ENCODE assay signal across 9 cellular contexts in the genomic region with DNA sequence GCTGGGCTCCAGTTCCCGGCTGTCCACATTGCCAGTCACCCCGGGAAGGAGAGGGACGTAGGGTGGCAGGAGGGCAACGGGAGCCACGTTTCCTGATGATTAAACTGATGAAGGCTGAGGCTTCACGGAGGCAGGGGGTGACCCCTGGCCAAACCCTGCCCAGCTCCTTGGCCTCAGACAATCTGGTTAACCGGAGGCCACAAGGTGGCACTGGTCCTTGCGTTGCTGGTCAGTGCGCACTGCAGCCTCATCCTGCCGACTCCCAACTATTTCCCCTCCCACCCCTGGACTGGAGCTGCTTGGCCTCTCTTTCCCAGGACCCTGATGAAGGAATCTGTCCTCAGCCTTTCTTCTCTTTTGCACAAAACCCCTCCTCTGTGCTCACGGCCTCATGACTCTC.
DNase-seq lines count a peak whose midpoint lies in the region; ATAC-seq, FAIRE-seq and TF ChIP-seq lines count a peak whose summit lies in the region.
"Had no signal": no experiment of that assay in that cellular context is flagged by ENCODE, and none has a peak within 500 bp of the region (broad histone marks: within the 10 kb centered on the region; RNA-seq: fewer than 3 reads in every experiment).

No MANE protein-coding gene starts in this region.

- TF ChIP-seq RAD21 in HepG2 (CRISPR knock-in tag; IDR thresholded peaks at IDR 0.05) = peak; percentile 54; the same call in 1 of the 2 replicates

- H3K9ac ChIP-seq in HepG2 (ENCODE audit: insufficient read depth, low read depth, low read length) = no peak overlapping the region

- H3K27ac ChIP-seq in HepG2 (ENCODE audit: extremely low read length, insufficient read depth, low read length) = no peak overlapping the region

- H3K36me3 ChIP-seq in HepG2 (replicated peaks in 1 of 2; ENCODE audit: control insufficient read depth in 1 of 2, insufficient read depth in 2 of 2, low read length in 2 of 2) = no peaks in the 10 kb centered on the region

- no peaks in the 10 kb centered on the region for H3K9me3 ChIP-seq in HepG2 (ENCODE audit: low read length)

- no peak for TF ChIP-seq POLR2A in HepG2 (IDR thresholded peaks at IDR 0.05; ENCODE audit: insufficient read depth in 1 of 2, low read depth in 2 of 2, low read length in 2 of 2)

- H4K20me1 ChIP-seq in HepG2 (ENCODE audit: insufficient read depth, low read length) = 0 out of 2 replicates have a peak, but pooled peaks cover 2% of the 10 kb centered on the region

- TF ChIP-seq CTCF in HepG2 (CRISPR knock-in tag; IDR thresholded peaks at IDR 0.05) = peak; percentile 75

- intact Hi-C loops in HepG2 (cut with micrococcal nuclease; ENCODE audit: unreplicated experiment) = loop anchor here (2.0 kb wide), 1 partner anchor 44 kb away; no protein-coding TSS in a partner anchor

- no peak overlapping the region for H3K4me2 ChIP-seq in HepG2 (ENCODE audit: low read depth, low read length)

- no peaks in the 10 kb centered on the region for H3K4me1 ChIP-seq in HepG2 (ENCODE audit: insufficient read depth, low read length)

- no peaks in the 10 kb centered on the region for H3K79me2 ChIP-seq in HepG2 (ENCODE audit: insufficient read depth, low read length)

- H3K4me3 ChIP-seq in HepG2 (replicated peaks in 1 of 3; ENCODE audit: insufficient read depth in 1 of 3, low read depth in 2 of 3, low read length in 3 of 3) = no peak overlapping the region

- 1% methylated on average over 9 of the region's 11 CpGs for WGBS in HepG2 (ENCODE audit: low lambda C conversion rate)

- no peak overlapping the region for H2AFZ ChIP-seq in HepG2 (ENCODE audit: low read length)

- TF ChIP-seq EP300 in HepG2 (IDR thresholded peaks at IDR 0.05; ENCODE audit: low read depth in 2 of 2, low read length in 2 of 2) (no peak), HepG2 (CRISPR knock-in tag; IDR thresholded peaks at IDR 0.05; ENCODE audit: borderline replicate concordance) (no peak)

- POLR2A ChIA-PET in HepG2 (lab: Yijun Ruan, JAX) = no interaction called here

- H3K27me3 ChIP-seq in HepG2 (ENCODE audit: control insufficient read depth in 1 of 2, insufficient read depth in 2 of 2, low read length in 2 of 2) = peaks cover 7 to 65% of the 10 kb centered on the region in 2 experiments; a peak in 4 of 5 replicates

- in situ Hi-C loops in HepG2 (cut with HindIII; ENCODE audit: extremely low pct_ligation_motif_present, low pct_unique_long_range_greater_than_20kb) = loop anchor here (5.0 kb wide), 1 partner anchor 43 kb away; no protein-coding TSS in a partner anchor

- ATAC-seq in HepG2 (peak; percentile 87), GM21423 (IDR thresholded peaks at IDR 0.05; ENCODE audit: unreplicated experiment) (no peak)

- no TSS peak for BruUV-seq in HepG2 (replicated peaks; lab: Mats Ljungman, UMichigan)

- no peak for FAIRE-seq in HepG2 (lab: Jason Lieb, UNC)

- CTCF ChIA-PET in HepG2 (lab: Yijun Ruan, JAX; ENCODE audit: low intra/inter-chr PET ratio, low total read pairs) = interaction anchor here (0.7 to 1.7 kb wide), 3 partner anchors 9 to 85 kb away, joined by 3 to 14 read pairs (median 3); no protein-coding TSS in a partner anchor

- DNase-seq in A172 (ENCODE audit: low spot score) = peak; percentile 54
- DNase-seq in HK-2 (ENCODE audit: unreplicated experiment) = peak; percentile 20
- peak; percentile 31 for DNase-seq in cerebellum (ENCODE audit: low spot score)
- DNase-seq in HepG2 (ENCODE audit: low spot score) = peak; percentile 28
- DNase-seq in NCI-H2227 (lab: John Stamatoyannopoulos, UW; ENCODE audit: unreplicated experiment) = no peak
- no peak for DNase-seq in NCI-H510A (lab: John Stamatoyannopoulos, UW)
- no peak for DNase-seq in MV-4-11 (lab: John Stamatoyannopoulos, UW)
- DNase-seq: naive B cell had no signal

TF ChIP-seq in HepG2, 621 proteins besides CTCF, POLR2A, EP300 and RAD21:
- TF ChIP-seq XRCC5 (optimal IDR thresholded peaks at IDR 0.05; ENCODE audit: low read length) = peak; percentile 39
- no peak for TF ChIP-seq ZFP82 (CRISPR knock-in tag; IDR thresholded peaks at IDR 0.05; ENCODE audit: borderline replicate concordance)
- no peak for TF ChIP-seq ZNF451 (CRISPR knock-in tag; IDR thresholded peaks at IDR 0.05)
- TF ChIP-seq GABPB1 (CRISPR knock-in tag; IDR thresholded peaks at IDR 0.05) = 0 out of 2 replicates have a peak, but pooled peaks have one; percentile 29
- TF ChIP-seq ONECUT2 (CRISPR knock-in tag; IDR thresholded peaks at IDR 0.05) = no peak
- no peak for TF ChIP-seq MATR3 (CRISPR knock-in tag; IDR thresholded peaks at IDR 0.05)
- TF ChIP-seq ZNF768 (CRISPR knock-in tag; IDR thresholded peaks at IDR 0.05) = 0 out of 2 replicates have a peak, but pooled peaks have one; percentile 15
- TF ChIP-seq ARID2 (CRISPR knock-in tag; IDR thresholded peaks at IDR 0.05; ENCODE audit: borderline replicate concordance) = no peak
- TF ChIP-seq STAG1 (CRISPR knock-in tag; IDR thresholded peaks at IDR 0.05) = peak; percentile 69
- TF ChIP-seq TEAD3 (CRISPR knock-in tag; optimal IDR thresholded peaks at IDR 0.05; ENCODE audit: borderline replicate concordance) = peak; percentile 11
- TF ChIP-seq, protein P1, sequence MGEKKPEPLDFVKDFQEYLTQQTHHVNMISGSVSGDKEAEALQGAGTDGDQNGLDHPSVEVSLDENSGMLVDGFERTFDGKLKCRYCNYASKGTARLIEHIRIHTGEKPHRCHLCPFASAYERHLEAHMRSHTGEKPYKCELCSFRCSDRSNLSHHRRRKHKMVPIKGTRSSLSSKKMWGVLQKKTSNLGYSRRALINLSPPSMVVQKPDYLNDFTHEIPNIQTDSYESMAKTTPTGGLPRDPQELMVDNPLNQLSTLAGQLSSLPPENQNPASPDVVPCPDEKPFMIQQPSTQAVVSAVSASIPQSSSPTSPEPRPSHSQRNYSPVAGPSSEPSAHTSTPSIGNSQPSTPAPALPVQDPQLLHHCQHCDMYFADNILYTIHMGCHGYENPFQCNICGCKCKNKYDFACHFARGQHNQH (CRISPR knock-in tag; IDR thresholded peaks at IDR 0.05) = no peak
- TF ChIP-seq SMC3 (IDR thresholded peaks at IDR 0.05; ENCODE audit: low read length) = peak; percentile 34
- no peak for TF ChIP-seq ZNF563 (CRISPR knock-in tag; IDR thresholded peaks at IDR 0.05)
- TF ChIP-seq ZNF589 (CRISPR knock-in tag; conservative IDR thresholded peaks at IDR 0.05) = no peak

Comparison
In these comparisons a context has a peak if more than half of its experiments do, and no peak if none do; other contexts are left out.
1. DNase-seq: peak in A172 (single experiment), HK-2 (single experiment), cerebellum (single experiment) and HepG2 (single experiment); none in NCI-H2227 (single experiment), NCI-H510A (single experiment) and MV-4-11 (single experiment).